In the genomic region with DNA sequence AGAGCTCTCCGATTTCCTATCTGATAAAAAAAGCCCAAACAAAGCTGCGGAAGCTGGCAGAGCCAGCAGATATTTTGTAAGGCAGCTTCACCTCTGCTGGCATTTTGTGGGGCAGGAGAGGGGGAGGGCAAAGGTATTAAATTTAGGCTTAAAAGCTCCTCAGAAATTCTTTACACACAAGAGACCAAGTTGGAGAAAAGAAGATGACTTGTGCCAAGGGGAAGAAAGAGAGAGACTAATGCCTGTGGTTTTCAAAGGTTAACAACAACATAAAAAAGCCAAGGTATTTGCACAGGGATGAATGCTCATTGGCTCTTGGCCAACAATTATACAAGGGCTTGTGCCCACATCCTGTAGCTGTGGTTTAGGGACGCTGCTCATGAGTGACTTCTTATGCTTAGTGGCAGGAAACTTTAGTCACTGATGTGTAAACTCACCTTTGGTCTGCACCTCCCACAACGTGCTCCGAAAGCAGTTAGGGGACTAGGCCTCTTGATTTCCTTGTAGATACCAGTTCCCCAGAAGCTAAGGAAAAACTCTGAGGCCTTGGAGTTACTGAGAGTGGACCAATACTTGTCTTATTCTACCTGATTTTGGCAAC, we compare ENCODE assay signal across 8 cellular contexts.
DNase-seq lines count a peak whose midpoint lies in the region; ATAC-seq and TF ChIP-seq lines count a peak whose summit lies in the region.

No MANE protein-coding gene starts in this region.

- peaks cover 17% of the 10 kb centered on the region for H3K4me1 Mint-ChIP-seq in stimulated activated memory B cell treated with anti-CD40 and anti-IgM and Interleukin-4, amounts not matched to agents 10 μg/mL and 1 μg/mL and 100 μg/mL, for 72 hours

- peaks cover 6% of the 10 kb centered on the region for H3K9me3 Mint-ChIP-seq in stimulated activated memory B cell treated with anti-CD40 and anti-IgM and Interleukin-4, amounts not matched to agents 10 μg/mL and 1 μg/mL and 100 μg/mL, for 72 hours

- TF ChIP-seq CTCF in lower lobe of right lung (IDR thresholded peaks at IDR 0.05): no peak

- H3K27me3 ChIP-seq in lower lobe of right lung (ENCODE audit: low read depth): no peaks in the 10 kb centered on the region

- intact Hi-C loops in lower lobe of right lung (cut with DNase I): no loop called here

- H3K9me3 ChIP-seq in lower lobe of right lung: no peaks in the 10 kb centered on the region

- H3K27ac ChIP-seq in lower lobe of right lung: peak overlapping the region; percentile 43

- peaks cover 8% of the 10 kb centered on the region for H3K4me1 ChIP-seq in lower lobe of right lung

- H3K27ac Mint-ChIP-seq in stimulated activated memory B cell treated with anti-CD40 and anti-IgM and Interleukin-4, amounts not matched to agents 10 μg/mL and 1 μg/mL and 100 μg/mL, for 72 hours: peak overlapping the region; percentile 76

- ATAC-seq in GM21576 (IDR thresholded peaks at IDR 0.05; ENCODE audit: unreplicated experiment) (peak; percentile 100), lower lobe of right lung (peak; percentile 95 to 97)
- peak; percentile 99 for ATAC-seq in stimulated activated memory B cell treated with anti-CD40 and anti-IgM and Interleukin-4, amounts not matched to agents 10 μg/mL and 1 μg/mL and 100 μg/mL, for 72 hours

- peaks cover 40% of the 10 kb centered on the region for H3K27me3 Mint-ChIP-seq in stimulated activated memory B cell treated with anti-CD40 and anti-IgM and Interleukin-4, amounts not matched to agents 10 μg/mL and 1 μg/mL and 100 μg/mL, for 72 hours

- peak; percentile 56 for TF ChIP-seq RAD21 in Ishikawa (IDR thresholded peaks at IDR 0.05; ENCODE audit: low read depth)

- peak overlapping the region; percentile 44 for H3K4me3 Mint-ChIP-seq in stimulated activated memory B cell treated with anti-CD40 and anti-IgM and Interleukin-4, amounts not matched to agents 10 μg/mL and 1 μg/mL and 100 μg/mL, for 72 hours

- no peak overlapping the region for H3K4me3 ChIP-seq in lower lobe of right lung

- peaks cover 11% of the 10 kb centered on the region for H3K36me3 Mint-ChIP-seq in stimulated activated memory B cell treated with anti-CD40 and anti-IgM and Interleukin-4, amounts not matched to agents 10 μg/mL and 1 μg/mL and 100 μg/mL, for 72 hours

- peak; percentile 100 for TF ChIP-seq EP300 in Ishikawa (IDR thresholded peaks at IDR 0.05; ENCODE audit: borderline replicate concordance)

- peak; percentile 90 for DNase-seq in DMS53 treated with DMSO at 0.1 percent for 48 hours (lab: John Stamatoyannopoulos, UW; ENCODE audit: unreplicated experiment)
- peak; percentile 96 for DNase-seq in RPMI8226
- peak; percentile 91 for DNase-seq in activated effector memory CD4-positive, alpha-beta T cell treated with anti-CD3 and anti-CD28 coated beads, Interleukin-2, amount 50 U/mL, for 16 hours
- DNase-seq in lower lobe of right lung: peak; percentile 46
- no peak for DNase-seq in amygdala (lab: John Stamatoyannopoulos, UW)

- H3K36me3 ChIP-seq in lower lobe of right lung: no peaks in the 10 kb centered on the region

TF ChIP-seq in Ishikawa, 13 proteins besides CTCF, POLR2A, EP300 and RAD21:
- TF ChIP-seq TAF1 (IDR thresholded peaks at IDR 0.05; ENCODE audit: low read depth) (peak; percentile 42; the same call in 1 of the 2 replicates), USF1 (IDR thresholded peaks at IDR 0.05) (peak; percentile 12), NFIC (IDR thresholded peaks at IDR 0.05) (peak; percentile 100), YY1 (IDR thresholded peaks at IDR 0.05; ENCODE audit: low read depth) (peak; percentile 44; the same call in 1 of the 2 replicates), TCF12 (IDR thresholded peaks at IDR 0.05; ENCODE audit: low read depth) (peak; percentile 100), REST (IDR thresholded peaks at IDR 0.05; ENCODE audit: low read depth) (peak; percentile 35; the same call in 1 of the 2 replicates), CEBPB (IDR thresholded peaks at IDR 0.05) (peak; percentile 80), CREB1 (IDR thresholded peaks at IDR 0.05; ENCODE audit: low read depth) (no peak; the same call in 1 of the 2 replicates), ZBTB7A (IDR thresholded peaks at IDR 0.05; ENCODE audit: low read depth) (no peak), MAX (IDR thresholded peaks at IDR 0.05) (peak; percentile 95), FOXM1 (IDR thresholded peaks at IDR 0.05; ENCODE audit: borderline replicate concordance, low read depth) (peak; percentile 100), EGR1 (IDR thresholded peaks at IDR 0.05) (peak; percentile 9; the same call in 1 of the 2 replicates), TEAD4 (IDR thresholded peaks at IDR 0.05) (peak; percentile 99)

Comparison
In these comparisons a context has a peak if more than half of its experiments do, and no peak if none do; other contexts are left out.
1. DNase-seq: peak in DMS53 treated with DMSO at 0.1 percent for 48 hours (single experiment), RPMI8226 (single experiment), activated effector memory CD4-positive, alpha-beta T cell treated with anti-CD3 and anti-CD28 coated beads, Interleukin-2, amount 50 U/mL, for 16 hours (single experiment) and lower lobe of right lung (single experiment); none in amygdala (0 of 56).
2. Peak in every context shown above with its lines, with median percentiles within 50 percentile points of each other: ATAC-seq.